Comparison of ENCODE assay signal across 2 cellular contexts in genomic region chr20:21161926-21162325, GRCh38.
TF ChIP-seq lines count a peak whose summit lies in the region.

No MANE protein-coding gene starts in this region.

TF ChIP-seq in GM23338, 12 proteins besides CTCF, POLR2A, EP300 and RAD21:
- TF ChIP-seq ZNF331 (CRISPR knock-in tag; IDR thresholded peaks at IDR 0.05; ENCODE audit: low read depth) (no peak), EZH2phosphoT487 (IDR thresholded peaks at IDR 0.05; ENCODE audit: unreplicated experiment) (no peak), JUNB (IDR thresholded peaks at IDR 0.05; ENCODE audit: unreplicated experiment) (no peak), POLR2AphosphoS5 (IDR thresholded peaks at IDR 0.05; ENCODE audit: low read depth) (no peak)

TF ChIP-seq in H1, 55 proteins besides CTCF, POLR2A, EP300 and RAD21:
- TF ChIP-seq CBX5 (IDR thresholded peaks at IDR 0.05; ENCODE audit: low read depth, low read length): no peak
- TF ChIP-seq SP2 (IDR thresholded peaks at IDR 0.05; ENCODE audit: low read length): no peak
- no peak for TF ChIP-seq TAF1 (IDR thresholded peaks at IDR 0.05; ENCODE audit: low read depth, low read length)
- no peak for TF ChIP-seq RXRA (IDR thresholded peaks at IDR 0.05; ENCODE audit: insufficient read depth, low read depth, low read length)
- no peak for TF ChIP-seq CBX8 (IDR thresholded peaks at IDR 0.05; ENCODE audit: borderline replicate concordance, low read depth, low read length)
- TF ChIP-seq RBBP5 (IDR thresholded peaks at IDR 0.05; ENCODE audit: borderline replicate concordance, low read depth, low read length): no peak
- no peak for TF ChIP-seq E2F6 (IDR thresholded peaks at IDR 0.05)
- no peak for TF ChIP-seq POLR2AphosphoS5 (IDR thresholded peaks at IDR 0.05; ENCODE audit: low read depth, low read length)
- TF ChIP-seq TCF12 (IDR thresholded peaks at IDR 0.05; ENCODE audit: low read depth, low read length): no peak
- TF ChIP-seq, protein P1, sequence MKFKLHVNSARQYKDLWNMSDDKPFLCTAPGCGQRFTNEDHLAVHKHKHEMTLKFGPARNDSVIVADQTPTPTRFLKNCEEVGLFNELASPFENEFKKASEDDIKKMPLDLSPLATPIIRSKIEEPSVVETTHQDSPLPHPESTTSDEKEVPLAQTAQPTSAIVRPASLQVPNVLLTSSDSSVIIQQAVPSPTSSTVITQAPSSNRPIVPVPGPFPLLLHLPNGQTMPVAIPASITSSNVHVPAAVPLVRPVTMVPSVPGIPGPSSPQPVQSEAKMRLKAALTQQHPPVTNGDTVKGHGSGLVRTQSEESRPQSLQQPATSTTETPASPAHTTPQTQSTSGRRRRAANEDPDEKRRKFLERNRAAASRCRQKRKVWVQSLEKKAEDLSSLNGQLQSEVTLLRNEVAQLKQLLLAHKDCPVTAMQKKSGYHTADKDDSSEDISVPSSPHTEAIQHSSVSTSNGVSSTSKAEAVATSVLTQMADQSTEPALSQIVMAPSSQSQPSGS (IDR thresholded peaks at IDR 0.05; ENCODE audit: low read length): no peak
